In the genomic region with DNA sequence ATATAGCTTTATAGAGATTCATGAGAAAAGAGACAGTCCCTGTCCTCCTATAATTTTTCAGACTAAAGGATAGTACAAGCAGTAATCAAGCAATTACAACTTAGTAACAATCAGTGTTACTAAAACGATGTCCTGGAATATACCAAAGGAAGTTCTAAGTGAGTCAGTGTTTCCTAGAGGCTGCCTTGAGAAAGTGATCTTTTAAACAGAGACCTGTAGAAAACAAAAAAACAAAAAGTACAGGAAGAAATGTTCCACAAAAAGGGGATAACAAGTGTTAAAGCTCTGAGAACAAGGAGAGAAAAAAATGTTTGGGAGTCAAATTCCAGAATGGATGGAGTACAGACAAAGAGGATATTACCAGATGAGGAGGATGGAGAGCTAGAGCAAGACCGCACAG, we compare ENCODE assay signal across 22 cellular contexts.
DNase-seq lines count a peak whose midpoint lies in the region; TF ChIP-seq lines count a peak whose summit lies in the region.
"Had no signal": no experiment of that assay in that cellular context is flagged by ENCODE, and none has a peak within 500 bp of the region (broad histone marks: within the 10 kb centered on the region; RNA-seq: fewer than 3 reads in every experiment).

No MANE protein-coding gene starts in this region.

- no peak overlapping the region for H3K4me3 ChIP-seq in A673 (ENCODE audit: low read depth, low read length, poor library complexity, severe bottlenecking)
- H3K4me3 ChIP-seq: A549, GM23338 had no signal

- no peaks in the 10 kb centered on the region for H3K27me3 ChIP-seq in A673 (replicated peaks; ENCODE audit: insufficient read depth, low read depth, low read length, poor library complexity)
- H3K27me3 ChIP-seq: BE2C had no signal

- no peak overlapping the region for H3K4me3 Mint-ChIP-seq in CD14-positive monocyte
- H3K4me3 Mint-ChIP-seq: GM23338, H9 had no signal

- BruUV-seq in A673 (replicated peaks; lab: Mats Ljungman, UMichigan): no TSS peak

- POLR2A ChIA-PET in A673 (lab: Charles Lee; ENCODE audit: low non-redundant PET): no interaction called here

- H3K27ac ChIP-seq in A673 (ENCODE audit: low read depth, low read length, poor library complexity, severe bottlenecking): no peak overlapping the region
- H3K27ac ChIP-seq: A549, RWPE1 had no signal

- TF ChIP-seq CTCF in A673 (conservative IDR thresholded peaks at IDR 0.05; ENCODE audit: low read depth, low read length) (no peak), CD14-positive monocyte (IDR thresholded peaks at IDR 0.05) (no peak)

- intact Hi-C loops in A673 (cut with micrococcal nuclease; ENCODE audit: unreplicated experiment): loop anchor here (5.0 kb wide), 1 partner anchor 235 kb away; no protein-coding TSS in a partner anchor
- intact Hi-C loops in CD14-positive monocyte (cut with micrococcal nuclease): no loop called here

- H3K9me3 ChIP-seq in A673 (ENCODE audit: low read depth, low read length, poor library complexity, severe bottlenecking): no peaks in the 10 kb centered on the region
- H3K9me3 ChIP-seq: A549, BE2C had no signal

- no peaks in the 10 kb centered on the region for H3K9me3 Mint-ChIP-seq in CD14-positive monocyte
- H3K9me3 Mint-ChIP-seq: GM23338, H9 had no signal

- H3K27me3 Mint-ChIP-seq in CD14-positive monocyte (ENCODE audit: low read depth in 3 of 3): peaks cover 0 to 1% (median 0%) of the 10 kb centered on the region in 3 donors

- no peaks in the 10 kb centered on the region for H3K4me1 Mint-ChIP-seq in CD14-positive monocyte
- H3K4me1 Mint-ChIP-seq: GM23338, H9 had no signal

- peaks cover 4% of the 10 kb centered on the region for H3K4me1 ChIP-seq in A673 (ENCODE audit: insufficient read depth, low read length, poor library complexity, severe bottlenecking)
- H3K4me1 ChIP-seq: A549, BE2C had no signal

- no peaks in the 10 kb centered on the region for H3K36me3 ChIP-seq in A673 (ENCODE audit: insufficient read depth, low read length, poor library complexity, severe bottlenecking)
- H3K36me3 ChIP-seq: BE2C had no signal

- DNase-seq in M059J (ENCODE audit: low read depth) (peak; percentile 1), dermis blood vessel endothelial cell (peak; percentile 88), iris pigment epithelial cell (ENCODE audit: low read depth) (peak; percentile 47), pulmonary artery endothelial cell (ENCODE audit: low read depth, low spot score) (peak; percentile 56), Kasumi-1 (lab: John Stamatoyannopoulos, UW) (no peak), A673 (ENCODE audit: low spot score) (no peak), CD14-positive monocyte (ENCODE audit: low spot score) (no peak)
- DNase-seq in stimulated activated naive CD4-positive, alpha-beta T cell treated with Interleukin-2 at 50 U/mL for 16 hours (lab: John Stamatoyannopoulos, UW): no peak
- DNase-seq: BE2C, H9, KBM-7, MM.1S, NCI-H1048, NCI-H1417, NCI-H1694, NCI-H2081, NCI-H2227 treated with DMSO at 0.1 percent for 48 hours, NCI-H526 treated with DMSO at 0.1 percent for 48 hours, SHP77 had no signal

- CTCF ChIA-PET in A673 (lab: Charles Lee): no interaction called here

- H3K27ac Mint-ChIP-seq in CD14-positive monocyte: no peak overlapping the region
- H3K27ac Mint-ChIP-seq: GM23338 had no signal

- H3K36me3 Mint-ChIP-seq in CD14-positive monocyte: no peaks in the 10 kb centered on the region

Comparison
In these comparisons a context has a peak if more than half of its experiments do, and no peak if none do; other contexts are left out.
1. DNase-seq: peak in M059J (single experiment), dermis blood vessel endothelial cell (single experiment), iris pigment epithelial cell (single experiment) and pulmonary artery endothelial cell (single experiment); none in stimulated activated naive CD4-positive, alpha-beta T cell treated with Interleukin-2 at 50 U/mL for 16 hours (single experiment), Kasumi-1 (0 of 2), A673 (single experiment) and CD14-positive monocyte (single experiment).